17 cellular contexts compared by ENCODE assay signal in the genomic region with DNA sequence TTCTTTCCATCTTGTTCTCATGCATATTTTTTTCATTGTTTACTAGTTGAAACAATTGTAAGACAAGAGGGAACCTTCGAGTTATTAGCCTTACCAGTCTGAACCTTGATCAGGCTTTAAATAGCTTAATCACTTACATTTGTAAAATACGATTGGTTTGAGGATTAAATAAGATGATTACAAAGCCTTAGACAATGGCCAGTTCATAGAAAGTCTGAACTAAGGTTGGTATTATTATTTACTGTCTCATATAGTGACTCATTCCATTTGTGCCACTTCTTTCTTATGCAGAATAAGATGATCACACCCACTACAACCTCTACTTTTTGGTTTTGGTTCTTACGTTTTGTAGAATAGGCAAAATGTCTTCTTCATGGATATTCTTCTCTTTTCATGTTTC.
A peak's percentile ranks its signal among the peaks of the same experiment; 100 is the strongest.
DNase-seq lines count a peak whose midpoint lies in the region; ATAC-seq and TF ChIP-seq lines count a peak whose summit lies in the region.
"Had no signal": no experiment of that assay in that cellular context is flagged by ENCODE, and none has a peak within 500 bp of the region (broad histone marks: within the 10 kb centered on the region; RNA-seq: fewer than 3 reads in every experiment).

No MANE protein-coding gene starts in this region.

- H3K27me3 ChIP-seq in foreskin keratinocyte, result no peaks in the 10 kb centered on the region
- H3K27me3 ChIP-seq: BE2C, BLaER1 had no signal

- H3K27ac ChIP-seq in foreskin keratinocyte, result no peak overlapping the region
- H3K27ac ChIP-seq: 22Rv1, BLaER1 had no signal

- TF ChIP-seq CTCF in epithelial cell of esophagus (IDR thresholded peaks at IDR 0.05; ENCODE audit: insufficient read depth, low read depth, low read length, missing control alignments) (no peak), foreskin keratinocyte (conservative IDR thresholded peaks at IDR 0.05) (no peak)

- H3K4me3 ChIP-seq in epithelial cell of esophagus (ENCODE audit: low read length), result no peak overlapping the region
- H3K4me3 ChIP-seq: BLaER1 had no signal

- DNase-seq in NCI-H82 (lab: John Stamatoyannopoulos, UW), result peak; percentile 11
- DNase-seq in NCI-H82 treated with DMSO at 0.1 percent for 48 hours (lab: John Stamatoyannopoulos, UW; ENCODE audit: unreplicated experiment), result no peak
- DNase-seq in epithelial cell of esophagus (ENCODE audit: low read depth), result peak; percentile 8
- no peak for DNase-seq in foreskin keratinocyte
- no peak for DNase-seq in activated effector memory CD4-positive, alpha-beta T cell treated with Interleukin-2 at 50 U/mL for 16 hours
- DNase-seq: ACHN; BE2C; C1 segment of cervical spinal cord; CD4-positive, alpha-beta memory T cell; CD4-positive, CD25-positive, alpha-beta regulatory T cell; CD8-positive, alpha-beta memory T cell; COR-L47; DMS79 treated with DMSO at 0.1 percent for 48 hours; GF-D8 had no signal

- ATAC-seq in foreskin keratinocyte, result peak; percentile 25
- no peak for ATAC-seq in GM19395 (IDR thresholded peaks at IDR 0.05; ENCODE audit: unreplicated experiment)

- H3K4me1 ChIP-seq in foreskin keratinocyte, result no peaks in the 10 kb centered on the region
- H3K4me1 ChIP-seq: BE2C, BLaER1 had no signal

Comparison
In these comparisons a context has a peak if more than half of its experiments do, and no peak if none do; other contexts are left out.
1. DNase-seq: peak in NCI-H82 (single experiment) and epithelial cell of esophagus (single experiment); none in NCI-H82 treated with DMSO at 0.1 percent for 48 hours (single experiment), foreskin keratinocyte (0 of 2) and activated effector memory CD4-positive, alpha-beta T cell treated with Interleukin-2 at 50 U/mL for 16 hours (single experiment).